11 cellular contexts compared by ENCODE assay signal in the genomic region with DNA sequence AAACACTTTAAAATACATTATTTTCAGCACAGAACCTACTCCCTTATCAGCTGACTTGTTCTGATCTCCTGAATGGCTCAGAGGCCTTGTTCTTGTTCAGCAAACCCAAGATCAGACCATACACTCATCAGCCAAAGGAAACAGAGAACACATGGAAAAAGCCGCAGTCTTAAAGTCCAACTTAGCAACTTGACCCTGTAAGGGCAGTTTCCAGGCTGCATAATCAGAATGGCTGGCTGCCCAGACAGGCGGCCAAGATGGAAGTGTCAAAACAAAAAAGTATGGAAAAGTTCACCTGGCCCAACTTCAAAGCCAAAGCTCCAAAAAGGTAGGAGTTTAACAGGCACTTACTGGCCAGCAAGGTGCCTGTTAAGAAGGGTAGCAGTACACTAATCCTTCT. TPM values are rescaled to one million over a fixed set of nuclear protein-coding genes. Genes with fewer than 3 reads are reported as not detected.
A peak's percentile ranks its signal among the peaks of the same experiment; 100 is the strongest.
DNase-seq lines count a peak whose midpoint lies in the region; ATAC-seq and TF ChIP-seq lines count a peak whose summit lies in the region.
"Had no signal": no experiment of that assay in that cellular context is flagged by ENCODE, and none has a peak within 500 bp of the region (broad histone marks: within the 10 kb centered on the region; RNA-seq: fewer than 3 reads in every experiment).

No MANE protein-coding gene starts in this region.

- H3K27ac ChIP-seq in PC-3 (ENCODE audit: low read length) (no peak overlapping the region), temporal lobe (ENCODE audit: low read depth, low read length) (peak overlapping the region; percentile 36)

- no peaks in the 10 kb centered on the region for H3K36me3 ChIP-seq in PC-3 (ENCODE audit: low read depth, low read length)

- peaks cover 15% of the 10 kb centered on the region; the same call in 1 of the 2 replicates for H4K20me1 ChIP-seq in PC-3 (ENCODE audit: low read length)

- 0 out of 2 replicates have a peak, but pooled peaks cover 4% of the 10 kb centered on the region for H3K79me2 ChIP-seq in PC-3 (ENCODE audit: low read length)

- H2AFZ ChIP-seq in PC-3 (ENCODE audit: low read length) = no peak overlapping the region

- no peaks in the 10 kb centered on the region for H3K27me3 ChIP-seq in PC-3 (ENCODE audit: low read length)

- ATAC-seq in PC-3 (no peak), GM18858 (IDR thresholded peaks at IDR 0.05; ENCODE audit: unreplicated experiment) (no peak)

- H3F3A ChIP-seq in PC-3 (ENCODE audit: low read length, unreplicated experiment) = no peaks in the 10 kb centered on the region

- H3K4me1 ChIP-seq in PC-3 (ENCODE audit: insufficient read depth, low read length) = peaks cover 11% of the 10 kb centered on the region

- CTCF ChIA-PET in PC-3 (lab: Charles Lee) = no interaction called here

- POLR2A ChIA-PET in PC-3 (lab: Charles Lee; ENCODE audit: unreplicated experiment) = interaction anchor here (0.5 kb wide), 1 partner anchor 151 kb away, joined by 10 read pairs; no protein-coding TSS in a partner anchor

- H3K4me3 ChIP-seq in PC-3 (ENCODE audit: low read length) (no peak overlapping the region), epithelial cell of proximal tubule (ENCODE audit: low read depth, low read length) (no peak overlapping the region)

- no peaks in the 10 kb centered on the region for H3K9me3 ChIP-seq in PC-3 (ENCODE audit: low read length)

- BruUV-seq in PC-3 (replicated peaks; lab: Mats Ljungman, UMichigan) = no TSS peak

- H3K4me2 ChIP-seq in PC-3 (ENCODE audit: low read length) = no peak overlapping the region

- DNase-seq in PC-3 (peak; percentile 22), epithelial cell of proximal tubule (ENCODE audit: low read depth) (peak; percentile 68), medulla oblongata (ENCODE audit: extremely low spot score) (peak; percentile 37), NCI-H345 treated with DMSO at 0.1 percent for 48 hours (lab: John Stamatoyannopoulos, UW; ENCODE audit: unreplicated experiment) (no peak), DMS153 (lab: John Stamatoyannopoulos, UW) (no peak)
- DNase-seq in stimulated activated CD4-positive, alpha-beta T cell treated with anti-CD3 and anti-CD28 coated beads, Interleukin-4, amount 100 ng/mL, for 24 hours = no peak
- DNase-seq: NCI-H2029 treated with DMSO at 0.1 percent for 48 hours, nephron progenitor cell, SW 1271 had no signal

- H3K9me2 ChIP-seq in PC-3 (replicated peaks; ENCODE audit: low read length) = no peaks in the 10 kb centered on the region

- intact Hi-C loops in PC-3 (cut with micrococcal nuclease) = no loop called here

- no peak overlapping the region for H3K9ac ChIP-seq in PC-3 (ENCODE audit: low read length)

- TF ChIP-seq CTCF in PC-3 (conservative IDR thresholded peaks at IDR 0.05; ENCODE audit: low read depth, low read length) (no peak), epithelial cell of proximal tubule (conservative IDR thresholded peaks at IDR 0.05; ENCODE audit: low read depth, low read length) (no peak)

RNA-seq across cellular contexts. Expression of gene SIL1, which starts 56.3 kb away (rescaled TPM):
- total RNA-seq in PC-3 (2014; rRNA removed) (7.9 and 17.2 TPM in 2 replicates), epithelial cell of proximal tubule (29.3 and 32.3 TPM in 2 replicates), temporal lobe (9.1 TPM)

Comparison
In these comparisons a context has a peak if more than half of its experiments do, and no peak if none do; other contexts are left out.
1. DNase-seq: peak in PC-3 (single experiment), epithelial cell of proximal tubule (single experiment) and medulla oblongata (single experiment); none in NCI-H345 treated with DMSO at 0.1 percent for 48 hours (single experiment), stimulated activated CD4-positive, alpha-beta T cell treated with anti-CD3 and anti-CD28 coated beads, Interleukin-4, amount 100 ng/mL, for 24 hours (single experiment) and DMS153 (single experiment).